ENCODE assay signal across 28 cellular contexts in the genomic region with DNA sequence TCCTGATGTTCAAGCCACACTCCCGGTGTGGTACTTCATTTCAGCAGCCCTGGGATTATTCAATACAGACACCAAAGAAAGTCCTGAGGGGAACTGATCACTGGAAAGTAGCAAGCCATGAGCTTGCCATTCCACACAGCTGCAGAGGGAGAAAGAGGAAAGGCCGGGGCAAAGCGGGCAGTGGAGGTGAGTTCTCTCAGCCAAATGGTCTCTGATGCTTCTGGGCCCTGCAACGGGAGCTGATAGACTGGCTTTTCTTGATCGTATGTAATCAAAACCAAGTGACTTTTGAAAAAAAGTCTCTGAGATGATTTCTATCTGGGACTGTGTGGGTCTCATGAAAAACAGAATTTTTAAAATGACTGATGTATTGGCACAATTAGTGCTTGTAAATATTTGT.
"Had no signal": no experiment of that assay in that cellular context is flagged by ENCODE, and none has a peak within 500 bp of the region (broad histone marks: within the 10 kb centered on the region; RNA-seq: fewer than 3 reads in every experiment).

No MANE protein-coding gene starts in this region.

- H3K9me3 ChIP-seq: colonic mucosa, gastrocnemius medialis, heart right ventricle, pancreas, psoas muscle, spleen, tibial artery, upper lobe of left lung, vagina had no signal

- H3K4me3 Mint-ChIP-seq: endodermal cell; naive B cell; nephron; stimulated activated memory B cell treated with anti-CD40 and anti-IgM and Interleukin-4, amounts not matched to agents 10 μg/mL and 1 μg/mL and 100 μg/mL, for 72 hours; stimulated activated naive CD8-positive, alpha-beta T cell treated with anti-CD3 and anti-CD28 coated beads, Interleukin-15, Interleukin-2, amounts not matched to agents 100 ng/mL and 50 ng/mL, for 24 hours had no signal

- H3K27ac Mint-ChIP-seq: endodermal cell; naive B cell; stimulated activated memory B cell treated with anti-CD40 and anti-IgM and Interleukin-4, amounts not matched to agents 10 μg/mL and 1 μg/mL and 100 μg/mL, for 72 hours; stimulated activated naive CD8-positive, alpha-beta T cell treated with anti-CD3 and anti-CD28 coated beads, Interleukin-15, Interleukin-2, amounts not matched to agents 100 ng/mL and 50 ng/mL, for 24 hours had no signal

- H3K9me3 Mint-ChIP-seq: endodermal cell; nephron; stimulated activated memory B cell treated with anti-CD40 and anti-IgM and Interleukin-4, amounts not matched to agents 10 μg/mL and 1 μg/mL and 100 μg/mL, for 72 hours; stimulated activated naive CD8-positive, alpha-beta T cell treated with anti-CD3 and anti-CD28 coated beads, Interleukin-15, Interleukin-2, amounts not matched to agents 100 ng/mL and 50 ng/mL, for 24 hours had no signal

- H3K4me3 ChIP-seq: colonic mucosa, gastrocnemius medialis, heart right ventricle, lung, pancreas, psoas muscle, spleen, tibial artery, upper lobe of left lung, vagina had no signal

- H3K27me3 Mint-ChIP-seq: stimulated activated naive CD8-positive, alpha-beta T cell treated with anti-CD3 and anti-CD28 coated beads, Interleukin-15, Interleukin-2, amounts not matched to agents 100 ng/mL and 50 ng/mL, for 24 hours had no signal

- H3K4me1 Mint-ChIP-seq: endodermal cell; naive B cell; stimulated activated memory B cell treated with anti-CD40 and anti-IgM and Interleukin-4, amounts not matched to agents 10 μg/mL and 1 μg/mL and 100 μg/mL, for 72 hours had no signal

- H3K36me3 Mint-ChIP-seq: naive B cell; stimulated activated memory B cell treated with anti-CD40 and anti-IgM and Interleukin-4, amounts not matched to agents 10 μg/mL and 1 μg/mL and 100 μg/mL, for 72 hours had no signal

- H3K4me1 ChIP-seq: colonic mucosa, spleen, tibial artery, upper lobe of left lung had no signal

- FAIRE-seq: endothelial cell of umbilical vein, kidney, pancreas had no signal

- DNase-seq: colonic mucosa; effector CD4-positive, alpha-beta T cell; endodermal cell; erythroblast; gastrocnemius medialis; heart right ventricle; hypothalamus; kidney; left cardiac atrium; left ventricle myocardium superior; mesenchymal stem cell; midbrain; naive B cell; occipital lobe; pancreas; psoas muscle; spleen; stimulated activated CD4-positive, alpha-beta T cell treated with anti-CD3 and anti-CD28 coated beads, Interleukin-15, amount 100 ng/mL, for 24 hours; stimulated activated CD4-positive, alpha-beta T cell treated with anti-CD3 and anti-CD28 coated beads, Interleukin-1b, Interleukin-23, amount 100 ng/mL, for 48 hours; stimulated activated CD4-positive, alpha-beta T cell treated with anti-CD3 and anti-CD28 coated beads, Interleukin-4, amount 100 ng/mL, for 24 hours; tibial artery; upper lobe of left lung had no signal

- H3K27me3 ChIP-seq: colonic mucosa, gastrocnemius medialis, heart right ventricle, pancreas, tibial artery, upper lobe of left lung, vagina had no signal

- H3K36me3 ChIP-seq: colonic mucosa, gastrocnemius medialis, heart right ventricle, pancreas, spleen, tibial artery, upper lobe of left lung, vagina had no signal

- H3K27ac ChIP-seq: colonic mucosa, gastrocnemius medialis, heart right ventricle, pancreas, psoas muscle, spleen, tibial artery, upper lobe of left lung, vagina had no signal
